In genomic region chr10:18399158-18399557, GRCh38 we compare ENCODE assay signal across 16 cellular contexts.
DNase-seq lines count a peak whose midpoint lies in the region; ATAC-seq and TF ChIP-seq lines count a peak whose summit lies in the region.
"Had no signal": no experiment of that assay in that cellular context is flagged by ENCODE, and none has a peak within 500 bp of the region (broad histone marks: within the 10 kb centered on the region; RNA-seq: fewer than 3 reads in every experiment).

No MANE protein-coding gene starts in this region.

- no peaks in the 10 kb centered on the region for H3K36me3 ChIP-seq in MM.1S (replicated peaks; ENCODE audit: insufficient read depth, low read length)
- H3K36me3 ChIP-seq: heart right ventricle, thoracic aorta had no signal

- H3K4me2 ChIP-seq in MM.1S (ENCODE audit: low read depth, low read length), result no peak overlapping the region

- H3K27ac ChIP-seq in 22Rv1, result peak overlapping the region; percentile 88
- H3K27ac ChIP-seq in MM.1S (ENCODE audit: low read length), result no peak overlapping the region
- H3K27ac ChIP-seq: heart right ventricle, thoracic aorta had no signal

- H3K9me3 ChIP-seq in MM.1S (replicated peaks; ENCODE audit: insufficient read depth, low read length), result no peaks in the 10 kb centered on the region
- H3K9me3 ChIP-seq: heart right ventricle, thoracic aorta had no signal

- H4K20me1 ChIP-seq in MM.1S (ENCODE audit: insufficient read depth, low read length), result no peaks in the 10 kb centered on the region

- H3K9me2 ChIP-seq in MM.1S (replicated peaks; ENCODE audit: insufficient read depth, low read length), result no peaks in the 10 kb centered on the region

- no peaks in the 10 kb centered on the region for H3K4me1 ChIP-seq in MM.1S (ENCODE audit: low read length)

- no peak overlapping the region for H2AFZ ChIP-seq in MM.1S (ENCODE audit: low read length)

- no peaks in the 10 kb centered on the region for H3F3A ChIP-seq in MM.1S (ENCODE audit: insufficient read depth, low read length)

- TF ChIP-seq CTCF in 22Rv1 (IDR thresholded peaks at IDR 0.05) (no peak), MM.1S (IDR thresholded peaks at IDR 0.05; ENCODE audit: low read length) (no peak)

- no peak for DNase-seq in T-helper 9 cell
- no peak for DNase-seq in MM.1S
- no peak for DNase-seq in stimulated activated CD4-positive, alpha-beta T cell treated with anti-CD3 and anti-CD28 coated beads, Interleukin-2, amount 100 ng/mL, for 24 hours
- no peak for DNase-seq in GM19238 (ENCODE audit: insufficient read length, low spot score)
- DNase-seq: activated CD4-positive, CD25-positive, alpha-beta regulatory T cell; CD4-positive, alpha-beta T cell; erythroblast; heart right ventricle; NCI-H1105; NCI-H345; stimulated activated CD4-positive, alpha-beta T cell treated with anti-CD3 and anti-CD28 coated beads, Interleukin-12 subunit alpha, Interleukin-12 subunit beta, amount 100 ng/mL, for 4 hours had no signal

- H3K79me2 ChIP-seq in MM.1S (ENCODE audit: low read length), result no peaks in the 10 kb centered on the region

- H3K27me3 ChIP-seq in MM.1S (replicated peaks; ENCODE audit: insufficient read depth, low read length), result no peaks in the 10 kb centered on the region

- ATAC-seq in GM19372 (IDR thresholded peaks at IDR 0.05; ENCODE audit: low read depth, unreplicated experiment), result peak; percentile 44
- ATAC-seq in HG02623 (IDR thresholded peaks at IDR 0.05; ENCODE audit: unreplicated experiment), result peak; percentile 65
- peak; percentile 70 for ATAC-seq in HG03196 (IDR thresholded peaks at IDR 0.05; ENCODE audit: unreplicated experiment)
- ATAC-seq: heart right ventricle had no signal

- no peak overlapping the region for H3K9ac ChIP-seq in MM.1S (ENCODE audit: low read length)

- no peak overlapping the region for H3K4me3 ChIP-seq in MM.1S (ENCODE audit: low read length)
- H3K4me3 ChIP-seq: heart right ventricle, thoracic aorta had no signal
